ENCODE assay signal across 22 cellular contexts in genomic region chr15:92612891-92613290, GRCh38.
"Had no signal": no experiment of that assay in that cellular context is flagged by ENCODE, and none has a peak within 500 bp of the region (broad histone marks: within the 10 kb centered on the region; RNA-seq: fewer than 3 reads in every experiment).

No MANE protein-coding gene starts in this region.

- H3K36me3 Mint-ChIP-seq: activated naive CD8-positive, alpha-beta T cell treated with anti-CD3 and anti-CD28 coated beads, Interleukin-2, amount 10 ng/mL, durations not matched to agents 7 days and 5 days had no signal

- H3K9ac ChIP-seq: SK-N-SH had no signal

- H3K27me3 Mint-ChIP-seq: activated CD4-positive, alpha-beta T cell treated with anti-CD3 and anti-CD28 coated beads for 36 hours; activated naive CD8-positive, alpha-beta T cell treated with anti-CD3 and anti-CD28 coated beads, Interleukin-2, amount 10 ng/mL, durations not matched to agents 7 days and 5 days; activated T-helper 17 cell treated with anti-CD3 and anti-CD28 coated beads, Interleukin-2, amount 50 U/mL, for 72 hours had no signal

- H3K27ac Mint-ChIP-seq: activated CD4-positive, alpha-beta memory T cell treated with anti-CD3 and anti-CD28 coated beads, Interleukin-2, amount 10 ng/mL, durations not matched to agents 7 days and 5 days; activated CD4-positive, alpha-beta T cell treated with anti-CD3 and anti-CD28 coated beads for 36 hours; activated naive CD8-positive, alpha-beta T cell treated with anti-CD3 and anti-CD28 coated beads, Interleukin-2, amount 10 ng/mL, durations not matched to agents 7 days and 5 days; activated T-helper 17 cell treated with anti-CD3 and anti-CD28 coated beads, Interleukin-2, amount 50 U/mL, for 72 hours had no signal

- H3K9me3 Mint-ChIP-seq: activated CD4-positive, alpha-beta memory T cell treated with anti-CD3 and anti-CD28 coated beads, Interleukin-2, amount 10 ng/mL, durations not matched to agents 7 days and 5 days; activated naive CD8-positive, alpha-beta T cell treated with anti-CD3 and anti-CD28 coated beads, Interleukin-2, amount 10 ng/mL, durations not matched to agents 7 days and 5 days; activated T-helper 17 cell treated with anti-CD3 and anti-CD28 coated beads, Interleukin-2, amount 50 U/mL, for 72 hours had no signal

- H3K27me3 ChIP-seq: adrenal gland, MG63, SJCRH30 had no signal

- DNase-seq: activated CD4-positive, alpha-beta memory T cell treated with anti-CD3 and anti-CD28 coated beads, Interleukin-2, amount 10 ng/mL, durations not matched to agents 7 days and 5 days; activated CD4-positive, alpha-beta T cell treated with anti-CD3 and anti-CD28 coated beads, Interleukin-2, amount 50 U/mL, for 1 hour; activated naive CD4-positive, alpha-beta T cell treated with anti-CD3 and anti-CD28 coated beads, Interleukin-2, amount 50 U/mL, for 16 hours; activated naive CD8-positive, alpha-beta T cell treated with anti-CD3 and anti-CD28 coated beads, Interleukin-2, amount 10 ng/mL, durations not matched to agents 7 days and 5 days; activated T-cell treated with anti-CD3 and anti-CD28 coated beads for 4 hours; activated T-cell treated with anti-CD3 and anti-CD28 coated beads, Interleukin-2, amount 50 U/mL, for 48 hours; MG63; MV-4-11; NCI-H1417 treated with DMSO at 0.1 percent for 48 hours; NCI-H1694; NCI-H2029; NCI-H345; NCI-H510A; NCI-H526 treated with DMSO at 0.1 percent for 48 hours; Right ventricle myocardium superior; SJCRH30; T-helper 1 cell; WERI-Rb-1 had no signal

- H3K36me3 ChIP-seq: adrenal gland, MG63, SJCRH30 had no signal

- H3K27ac ChIP-seq: adrenal gland, SJCRH30, WERI-Rb-1 had no signal

- H3K4me3 ChIP-seq: adrenal gland, MG63, SJCRH30 had no signal

- H3K4me1 Mint-ChIP-seq: activated CD4-positive, alpha-beta T cell treated with anti-CD3 and anti-CD28 coated beads for 36 hours; activated T-helper 17 cell treated with anti-CD3 and anti-CD28 coated beads, Interleukin-2, amount 50 U/mL, for 72 hours had no signal

- H3K9me3 ChIP-seq: adrenal gland, MG63, SJCRH30, SK-N-SH had no signal

- H3K4me3 Mint-ChIP-seq: activated CD4-positive, alpha-beta memory T cell treated with anti-CD3 and anti-CD28 coated beads, Interleukin-2, amount 10 ng/mL, durations not matched to agents 7 days and 5 days; activated CD4-positive, alpha-beta T cell treated with anti-CD3 and anti-CD28 coated beads for 36 hours; activated naive CD8-positive, alpha-beta T cell treated with anti-CD3 and anti-CD28 coated beads, Interleukin-2, amount 10 ng/mL, durations not matched to agents 7 days and 5 days; activated T-helper 17 cell treated with anti-CD3 and anti-CD28 coated beads, Interleukin-2, amount 50 U/mL, for 72 hours had no signal
